ENCODE assay signal across 1 cellular context in the genomic region with DNA sequence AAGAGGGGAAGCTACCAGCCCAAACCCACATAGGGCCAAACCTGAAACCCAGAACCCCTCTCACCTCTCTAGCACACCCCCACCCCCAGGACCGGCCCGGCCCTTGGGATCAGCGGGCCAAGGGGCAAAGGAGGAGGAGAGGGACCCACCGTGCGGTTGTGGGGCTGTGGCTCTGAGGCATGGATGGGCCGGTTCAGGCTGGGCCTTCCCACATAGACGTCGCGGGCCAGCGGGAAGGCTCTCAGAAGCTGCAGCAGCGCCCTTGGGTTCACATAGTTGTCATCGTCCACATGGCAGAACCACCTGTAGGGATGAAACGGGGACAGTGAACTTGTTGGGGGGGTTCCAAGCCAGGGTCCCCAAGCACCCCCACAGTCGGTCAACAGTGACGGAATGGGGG.
TF ChIP-seq lines count a peak whose summit lies in the region.

No MANE protein-coding gene starts in this region.

TF ChIP-seq in HepG2, 621 proteins besides CTCF, POLR2A, EP300 and RAD21:
- TF ChIP-seq, protein P1, sequence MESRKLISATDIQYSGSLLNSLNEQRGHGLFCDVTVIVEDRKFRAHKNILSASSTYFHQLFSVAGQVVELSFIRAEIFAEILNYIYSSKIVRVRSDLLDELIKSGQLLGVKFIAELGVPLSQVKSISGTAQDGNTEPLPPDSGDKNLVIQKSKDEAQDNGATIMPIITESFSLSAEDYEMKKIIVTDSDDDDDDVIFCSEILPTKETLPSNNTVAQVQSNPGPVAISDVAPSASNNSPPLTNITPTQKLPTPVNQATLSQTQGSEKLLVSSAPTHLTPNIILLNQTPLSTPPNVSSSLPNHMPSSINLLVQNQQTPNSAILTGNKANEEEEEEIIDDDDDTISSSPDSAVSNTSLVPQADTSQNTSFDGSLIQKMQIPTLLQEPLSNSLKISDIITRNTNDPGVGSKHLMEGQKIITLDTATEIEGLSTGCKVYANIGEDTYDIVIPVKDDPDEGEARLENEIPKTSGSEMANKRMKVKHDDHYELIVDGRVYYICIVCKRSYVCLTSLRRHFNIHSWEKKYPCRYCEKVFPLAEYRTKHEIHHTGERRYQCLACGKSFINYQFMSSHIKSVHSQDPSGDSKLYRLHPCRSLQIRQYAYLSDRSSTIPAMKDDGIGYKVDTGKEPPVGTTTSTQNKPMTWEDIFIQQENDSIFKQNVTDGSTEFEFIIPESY (CRISPR knock-in tag; IDR thresholded peaks at IDR 0.05), result 0 out of 2 replicates have a peak, but pooled peaks have one; percentile 54
- TF ChIP-seq PHF5A (CRISPR knock-in tag; IDR thresholded peaks at IDR 0.05; ENCODE audit: low read depth, unreplicated experiment), result no peak
- TF ChIP-seq, protein P2, sequence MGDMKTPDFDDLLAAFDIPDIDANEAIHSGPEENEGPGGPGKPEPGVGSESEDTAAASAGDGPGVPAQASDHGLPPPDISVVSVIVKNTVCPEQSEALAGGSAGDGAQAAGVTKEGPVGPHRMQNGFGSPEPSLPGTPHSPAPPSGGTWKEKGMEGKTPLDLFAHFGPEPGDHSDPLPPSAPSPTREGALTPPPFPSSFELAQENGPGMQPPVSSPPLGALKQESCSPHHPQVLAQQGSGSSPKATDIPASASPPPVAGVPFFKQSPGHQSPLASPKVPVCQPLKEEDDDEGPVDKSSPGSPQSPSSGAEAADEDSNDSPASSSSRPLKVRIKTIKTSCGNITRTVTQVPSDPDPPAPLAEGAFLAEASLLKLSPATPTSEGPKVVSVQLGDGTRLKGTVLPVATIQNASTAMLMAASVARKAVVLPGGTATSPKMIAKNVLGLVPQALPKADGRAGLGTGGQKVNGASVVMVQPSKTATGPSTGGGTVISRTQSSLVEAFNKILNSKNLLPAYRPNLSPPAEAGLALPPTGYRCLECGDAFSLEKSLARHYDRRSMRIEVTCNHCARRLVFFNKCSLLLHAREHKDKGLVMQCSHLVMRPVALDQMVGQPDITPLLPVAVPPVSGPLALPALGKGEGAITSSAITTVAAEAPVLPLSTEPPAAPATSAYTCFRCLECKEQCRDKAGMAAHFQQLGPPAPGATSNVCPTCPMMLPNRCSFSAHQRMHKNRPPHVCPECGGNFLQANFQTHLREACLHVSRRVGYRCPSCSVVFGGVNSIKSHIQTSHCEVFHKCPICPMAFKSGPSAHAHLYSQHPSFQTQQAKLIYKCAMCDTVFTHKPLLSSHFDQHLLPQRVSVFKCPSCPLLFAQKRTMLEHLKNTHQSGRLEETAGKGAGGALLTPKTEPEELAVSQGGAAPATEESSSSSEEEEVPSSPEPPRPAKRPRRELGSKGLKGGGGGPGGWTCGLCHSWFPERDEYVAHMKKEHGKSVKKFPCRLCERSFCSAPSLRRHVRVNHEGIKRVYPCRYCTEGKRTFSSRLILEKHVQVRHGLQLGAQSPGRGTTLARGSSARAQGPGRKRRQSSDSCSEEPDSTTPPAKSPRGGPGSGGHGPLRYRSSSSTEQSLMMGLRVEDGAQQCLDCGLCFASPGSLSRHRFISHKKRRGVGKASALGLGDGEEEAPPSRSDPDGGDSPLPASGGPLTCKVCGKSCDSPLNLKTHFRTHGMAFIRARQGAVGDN (CRISPR knock-in tag; IDR thresholded peaks at IDR 0.05), result 0 out of 2 replicates have a peak, but pooled peaks have one; percentile 5
